Comparison of ENCODE assay signal across 1 cellular context in the genomic region with DNA sequence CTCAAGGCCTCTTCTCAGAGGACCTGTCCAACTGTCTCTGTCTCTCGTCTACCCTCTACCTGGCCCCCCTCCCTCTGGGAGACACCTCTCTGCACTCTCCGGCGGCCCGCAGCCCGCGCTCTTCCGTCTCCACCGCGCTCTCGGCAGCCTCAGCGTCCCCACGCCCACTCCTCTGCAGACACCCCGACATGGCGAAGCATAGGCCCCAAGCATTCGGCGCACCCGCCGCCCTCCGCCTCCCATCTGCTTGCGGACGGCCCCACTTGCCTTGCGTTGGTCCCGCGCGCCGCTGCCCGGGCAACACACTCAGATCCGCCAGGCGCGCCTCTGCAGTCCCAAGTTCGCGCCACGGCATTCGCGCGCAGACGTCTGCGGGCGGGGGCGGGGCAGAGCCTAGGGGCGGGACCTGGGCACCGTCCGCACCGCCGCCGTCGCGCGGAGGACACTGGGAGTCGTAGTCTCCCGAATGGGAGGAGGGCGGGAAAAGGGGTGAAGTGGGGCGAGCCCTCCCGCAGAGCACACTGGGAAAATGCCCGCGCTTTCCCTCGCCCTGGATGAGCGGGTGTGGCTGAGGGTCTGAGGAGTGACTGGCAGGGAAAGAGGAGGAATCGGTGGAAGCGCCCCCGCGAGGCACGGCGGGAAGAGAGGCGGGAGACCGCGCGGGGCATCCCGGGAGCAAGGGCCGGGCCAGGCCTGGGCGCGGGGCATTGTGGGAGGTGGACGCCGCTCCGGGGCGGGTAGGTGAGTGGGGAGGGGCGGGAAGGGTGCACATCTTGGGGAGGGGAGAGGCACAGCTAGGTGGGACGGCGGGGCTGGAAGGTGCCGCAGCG.
TF ChIP-seq lines count a peak whose summit lies in the region.

A gene (minus strand): TSS at position 371 of the 830 bp plus-strand sequence. CDS start 4,778 bp downstream, outside the sequence.
A gene (plus strand): TSS at position 707 of the 830 bp plus-strand sequence. CDS start 1,123 bp downstream, outside the sequence.

TF ChIP-seq in K562, 482 proteins besides CTCF, POLR2A, EP300 and RAD21 (continued from another document and continues in another):
- TF ChIP-seq, protein P1, sequence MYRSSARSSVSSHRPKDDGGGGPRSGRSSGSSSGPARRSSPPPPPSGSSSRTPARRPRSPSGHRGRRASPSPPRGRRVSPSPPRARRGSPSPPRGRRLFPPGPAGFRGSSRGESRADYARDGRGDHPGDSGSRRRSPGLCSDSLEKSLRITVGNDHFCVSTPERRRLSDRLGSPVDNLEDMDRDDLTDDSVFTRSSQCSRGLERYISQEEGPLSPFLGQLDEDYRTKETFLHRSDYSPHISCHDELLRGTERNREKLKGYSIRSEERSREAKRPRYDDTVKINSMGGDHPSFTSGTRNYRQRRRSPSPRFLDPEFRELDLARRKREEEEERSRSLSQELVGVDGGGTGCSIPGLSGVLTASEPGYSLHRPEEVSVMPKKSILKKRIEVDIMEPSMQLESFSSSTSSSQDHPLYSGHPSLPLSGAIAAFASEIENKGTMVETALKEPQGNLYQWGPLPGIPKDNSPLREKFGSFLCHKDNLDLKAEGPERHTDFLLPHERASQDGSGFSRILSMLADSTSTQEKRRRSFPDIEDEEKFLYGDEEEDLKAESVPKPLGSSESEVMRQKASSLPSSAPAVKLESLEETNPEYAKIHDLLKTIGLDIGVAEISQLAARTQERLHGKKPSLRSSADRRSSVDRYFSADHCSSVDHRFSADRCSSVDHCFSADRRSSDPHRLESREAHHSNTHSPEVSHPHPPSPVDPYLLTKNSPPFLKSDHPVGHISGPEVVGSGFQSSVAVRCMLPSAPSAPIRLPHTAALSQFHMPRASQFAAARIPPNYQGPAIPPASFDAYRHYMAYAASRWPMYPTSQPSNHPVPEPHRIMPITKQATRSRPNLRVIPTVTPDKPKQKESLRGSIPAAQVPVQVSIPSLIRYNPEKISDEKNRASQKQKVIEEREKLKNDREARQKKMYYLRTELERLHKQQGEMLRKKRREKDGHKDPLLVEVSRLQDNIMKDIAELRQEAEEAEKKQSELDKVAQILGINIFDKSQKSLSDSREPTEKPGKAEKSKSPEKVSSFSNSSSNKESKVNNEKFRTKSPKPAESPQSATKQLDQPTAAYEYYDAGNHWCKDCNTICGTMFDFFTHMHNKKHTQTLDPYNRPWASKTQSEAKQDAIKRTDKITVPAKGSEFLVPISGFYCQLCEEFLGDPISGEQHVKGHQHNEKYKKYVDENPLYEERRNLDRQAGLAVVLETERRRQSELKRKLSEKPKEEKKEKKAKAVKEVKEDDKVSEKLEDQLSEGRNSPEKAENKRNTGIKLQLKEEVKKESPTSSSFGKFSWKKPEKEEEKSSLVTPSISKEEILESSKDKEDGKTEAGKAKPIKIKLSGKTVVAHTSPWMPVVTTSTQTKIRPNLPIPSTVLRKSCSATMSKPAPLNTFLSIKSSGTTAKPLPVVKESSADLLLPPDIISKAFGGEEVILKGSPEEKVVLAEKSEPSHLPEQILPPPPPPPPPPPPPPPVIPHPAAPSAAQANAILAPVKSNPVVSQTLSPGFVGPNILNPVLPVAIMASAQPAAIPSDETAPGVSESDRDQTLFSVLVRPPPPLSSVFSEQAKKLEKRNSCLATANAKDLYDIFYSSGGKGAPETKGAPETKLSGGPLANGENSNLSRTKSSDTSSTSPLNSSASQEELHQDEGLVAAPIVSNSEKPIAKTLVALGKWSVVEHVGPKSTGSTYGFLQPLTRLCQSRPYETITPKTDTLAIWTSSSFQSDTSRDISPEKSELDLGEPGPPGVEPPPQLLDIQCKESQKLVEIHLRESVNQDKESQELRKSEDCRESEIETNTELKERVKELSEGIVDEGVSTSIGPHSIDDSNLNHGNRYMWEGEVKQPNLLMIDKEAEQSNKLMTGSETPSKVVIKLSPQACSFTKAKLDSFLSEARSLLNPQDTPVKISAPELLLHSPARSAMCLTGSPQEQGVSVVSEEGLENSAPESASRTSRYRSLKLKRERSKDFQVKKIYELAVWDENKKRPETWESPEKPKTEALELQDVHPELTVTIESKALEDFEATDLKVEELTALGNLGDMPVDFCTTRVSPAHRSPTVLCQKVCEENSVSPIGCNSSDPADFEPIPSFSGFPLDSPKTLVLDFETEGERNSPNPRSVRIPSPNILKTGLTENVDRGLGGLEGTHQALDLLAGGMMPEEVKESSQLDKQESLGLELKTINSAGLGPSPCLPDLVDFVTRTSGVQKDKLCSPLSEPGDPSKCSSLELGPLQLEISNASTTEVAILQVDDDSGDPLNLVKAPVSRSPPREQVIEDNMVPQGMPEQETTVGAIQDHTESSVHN (IDR thresholded peaks at IDR 0.05; ENCODE audit: borderline replicate concordance in 1 of 2, low read depth in 1 of 2), result no peak
- TF ChIP-seq, protein P2, sequence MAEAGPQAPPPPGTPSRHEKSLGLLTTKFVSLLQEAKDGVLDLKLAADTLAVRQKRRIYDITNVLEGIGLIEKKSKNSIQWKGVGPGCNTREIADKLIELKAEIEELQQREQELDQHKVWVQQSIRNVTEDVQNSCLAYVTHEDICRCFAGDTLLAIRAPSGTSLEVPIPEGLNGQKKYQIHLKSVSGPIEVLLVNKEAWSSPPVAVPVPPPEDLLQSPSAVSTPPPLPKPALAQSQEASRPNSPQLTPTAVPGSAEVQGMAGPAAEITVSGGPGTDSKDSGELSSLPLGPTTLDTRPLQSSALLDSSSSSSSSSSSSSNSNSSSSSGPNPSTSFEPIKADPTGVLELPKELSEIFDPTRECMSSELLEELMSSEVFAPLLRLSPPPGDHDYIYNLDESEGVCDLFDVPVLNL (CRISPR knock-in tag; IDR thresholded peaks at IDR 0.05; ENCODE audit: low read depth), result peak; percentile 92
- TF ChIP-seq ZNF239 (CRISPR knock-in tag; IDR thresholded peaks at IDR 0.05), result no peak
- TF ChIP-seq CEBPG (CRISPR knock-in tag; IDR thresholded peaks at IDR 0.05), result peak; percentile 42; the same call in 1 of the 2 replicates
- no peak for TF ChIP-seq CEBPG (tag; conservative IDR thresholded peaks at IDR 0.05 in 1 of 2, IDR thresholded peaks at IDR 0.05 in 1 of 2)
- TF ChIP-seq, protein P3, sequence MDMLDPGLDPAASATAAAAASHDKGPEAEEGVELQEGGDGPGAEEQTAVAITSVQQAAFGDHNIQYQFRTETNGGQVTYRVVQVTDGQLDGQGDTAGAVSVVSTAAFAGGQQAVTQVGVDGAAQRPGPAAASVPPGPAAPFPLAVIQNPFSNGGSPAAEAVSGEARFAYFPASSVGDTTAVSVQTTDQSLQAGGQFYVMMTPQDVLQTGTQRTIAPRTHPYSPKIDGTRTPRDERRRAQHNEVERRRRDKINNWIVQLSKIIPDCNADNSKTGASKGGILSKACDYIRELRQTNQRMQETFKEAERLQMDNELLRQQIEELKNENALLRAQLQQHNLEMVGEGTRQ (CRISPR knock-in tag; IDR thresholded peaks at IDR 0.05), result no peak
- TF ChIP-seq NRF1 (conservative IDR thresholded peaks at IDR 0.05 in 1 of 2, IDR thresholded peaks at IDR 0.05 in 1 of 2), result peak; percentile 90 to 91
- TF ChIP-seq, protein P4, sequence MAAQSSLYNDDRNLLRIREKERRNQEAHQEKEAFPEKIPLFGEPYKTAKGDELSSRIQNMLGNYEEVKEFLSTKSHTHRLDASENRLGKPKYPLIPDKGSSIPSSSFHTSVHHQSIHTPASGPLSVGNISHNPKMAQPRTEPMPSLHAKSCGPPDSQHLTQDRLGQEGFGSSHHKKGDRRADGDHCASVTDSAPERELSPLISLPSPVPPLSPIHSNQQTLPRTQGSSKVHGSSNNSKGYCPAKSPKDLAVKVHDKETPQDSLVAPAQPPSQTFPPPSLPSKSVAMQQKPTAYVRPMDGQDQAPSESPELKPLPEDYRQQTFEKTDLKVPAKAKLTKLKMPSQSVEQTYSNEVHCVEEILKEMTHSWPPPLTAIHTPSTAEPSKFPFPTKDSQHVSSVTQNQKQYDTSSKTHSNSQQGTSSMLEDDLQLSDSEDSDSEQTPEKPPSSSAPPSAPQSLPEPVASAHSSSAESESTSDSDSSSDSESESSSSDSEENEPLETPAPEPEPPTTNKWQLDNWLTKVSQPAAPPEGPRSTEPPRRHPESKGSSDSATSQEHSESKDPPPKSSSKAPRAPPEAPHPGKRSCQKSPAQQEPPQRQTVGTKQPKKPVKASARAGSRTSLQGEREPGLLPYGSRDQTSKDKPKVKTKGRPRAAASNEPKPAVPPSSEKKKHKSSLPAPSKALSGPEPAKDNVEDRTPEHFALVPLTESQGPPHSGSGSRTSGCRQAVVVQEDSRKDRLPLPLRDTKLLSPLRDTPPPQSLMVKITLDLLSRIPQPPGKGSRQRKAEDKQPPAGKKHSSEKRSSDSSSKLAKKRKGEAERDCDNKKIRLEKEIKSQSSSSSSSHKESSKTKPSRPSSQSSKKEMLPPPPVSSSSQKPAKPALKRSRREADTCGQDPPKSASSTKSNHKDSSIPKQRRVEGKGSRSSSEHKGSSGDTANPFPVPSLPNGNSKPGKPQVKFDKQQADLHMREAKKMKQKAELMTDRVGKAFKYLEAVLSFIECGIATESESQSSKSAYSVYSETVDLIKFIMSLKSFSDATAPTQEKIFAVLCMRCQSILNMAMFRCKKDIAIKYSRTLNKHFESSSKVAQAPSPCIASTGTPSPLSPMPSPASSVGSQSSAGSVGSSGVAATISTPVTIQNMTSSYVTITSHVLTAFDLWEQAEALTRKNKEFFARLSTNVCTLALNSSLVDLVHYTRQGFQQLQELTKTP (IDR thresholded peaks at IDR 0.05; ENCODE audit: low read depth in 1 of 2, partially characterized antibody in 2 of 2), result peak in 1 of 2 experiments; percentile 99
- peak; percentile 97 for TF ChIP-seq ZNF766 (CRISPR knock-in tag; conservative IDR thresholded peaks at IDR 0.05)
- TF ChIP-seq, protein P5, sequence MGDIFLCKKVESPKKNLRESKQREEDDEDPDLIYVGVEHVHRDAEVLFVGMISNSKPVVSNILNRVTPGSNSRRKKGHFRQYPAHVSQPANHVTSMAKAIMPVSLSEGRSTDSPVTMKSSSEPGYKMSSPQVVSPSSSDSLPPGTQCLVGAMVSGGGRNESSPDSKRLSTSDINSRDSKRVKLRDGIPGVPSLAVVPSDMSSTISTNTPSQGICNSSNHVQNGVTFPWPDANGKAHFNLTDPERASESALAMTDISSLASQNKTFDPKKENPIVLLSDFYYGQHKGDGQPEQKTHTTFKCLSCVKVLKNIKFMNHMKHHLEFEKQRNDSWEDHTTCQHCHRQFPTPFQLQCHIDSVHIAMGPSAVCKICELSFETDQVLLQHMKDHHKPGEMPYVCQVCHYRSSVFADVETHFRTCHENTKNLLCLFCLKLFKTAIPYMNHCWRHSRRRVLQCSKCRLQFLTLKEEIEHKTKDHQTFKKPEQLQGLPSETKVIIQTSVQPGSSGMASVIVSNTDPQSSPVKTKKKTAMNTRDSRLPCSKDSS (IDR thresholded peaks at IDR 0.05; ENCODE audit: low read depth, partially characterized antibody), result no peak
- no peak for TF ChIP-seq ATF1 (CRISPR knock-in tag; IDR thresholded peaks at IDR 0.05)
- peak; percentile 90 for TF ChIP-seq ATF1 (tag; IDR thresholded peaks at IDR 0.05)
- TF ChIP-seq, protein P6, sequence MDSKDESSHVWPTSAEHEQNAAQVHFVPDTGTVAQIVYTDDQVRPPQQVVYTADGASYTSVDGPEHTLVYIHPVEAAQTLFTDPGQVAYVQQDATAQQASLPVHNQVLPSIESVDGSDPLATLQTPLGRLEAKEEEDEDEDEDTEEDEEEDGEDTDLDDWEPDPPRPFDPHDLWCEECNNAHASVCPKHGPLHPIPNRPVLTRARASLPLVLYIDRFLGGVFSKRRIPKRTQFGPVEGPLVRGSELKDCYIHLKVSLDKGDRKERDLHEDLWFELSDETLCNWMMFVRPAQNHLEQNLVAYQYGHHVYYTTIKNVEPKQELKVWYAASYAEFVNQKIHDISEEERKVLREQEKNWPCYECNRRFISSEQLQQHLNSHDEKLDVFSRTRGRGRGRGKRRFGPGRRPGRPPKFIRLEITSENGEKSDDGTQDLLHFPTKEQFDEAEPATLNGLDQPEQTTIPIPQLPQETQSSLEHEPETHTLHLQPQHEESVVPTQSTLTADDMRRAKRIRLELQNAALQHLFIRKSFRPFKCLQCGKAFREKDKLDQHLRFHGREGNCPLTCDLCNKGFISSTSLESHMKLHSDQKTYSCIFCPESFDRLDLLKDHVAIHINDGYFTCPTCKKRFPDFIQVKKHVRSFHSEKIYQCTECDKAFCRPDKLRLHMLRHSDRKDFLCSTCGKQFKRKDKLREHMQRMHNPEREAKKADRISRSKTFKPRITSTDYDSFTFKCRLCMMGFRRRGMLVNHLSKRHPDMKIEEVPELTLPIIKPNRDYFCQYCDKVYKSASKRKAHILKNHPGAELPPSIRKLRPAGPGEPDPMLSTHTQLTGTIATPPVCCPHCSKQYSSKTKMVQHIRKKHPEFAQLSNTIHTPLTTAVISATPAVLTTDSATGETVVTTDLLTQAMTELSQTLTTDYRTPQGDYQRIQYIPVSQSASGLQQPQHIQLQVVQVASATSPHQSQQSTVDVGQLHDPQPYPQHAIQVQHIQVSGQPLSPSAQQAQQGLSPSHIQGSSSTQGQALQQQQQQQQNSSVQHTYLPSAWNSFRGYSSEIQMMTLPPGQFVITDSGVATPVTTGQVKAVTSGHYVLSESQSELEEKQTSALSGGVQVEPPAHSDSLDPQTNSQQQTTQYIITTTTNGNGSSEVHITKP (IDR thresholded peaks at IDR 0.05; ENCODE audit: partially characterized antibody), result peak; percentile 84
- TF ChIP-seq, protein P7, sequence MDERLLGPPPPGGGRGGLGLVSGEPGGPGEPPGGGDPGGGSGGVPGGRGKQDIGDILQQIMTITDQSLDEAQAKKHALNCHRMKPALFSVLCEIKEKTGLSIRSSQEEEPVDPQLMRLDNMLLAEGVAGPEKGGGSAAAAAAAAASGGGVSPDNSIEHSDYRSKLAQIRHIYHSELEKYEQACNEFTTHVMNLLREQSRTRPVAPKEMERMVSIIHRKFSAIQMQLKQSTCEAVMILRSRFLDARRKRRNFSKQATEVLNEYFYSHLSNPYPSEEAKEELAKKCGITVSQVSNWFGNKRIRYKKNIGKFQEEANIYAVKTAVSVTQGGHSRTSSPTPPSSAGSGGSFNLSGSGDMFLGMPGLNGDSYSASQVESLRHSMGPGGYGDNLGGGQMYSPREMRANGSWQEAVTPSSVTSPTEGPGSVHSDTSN (CRISPR knock-in tag; IDR thresholded peaks at IDR 0.05; ENCODE audit: low read depth), result peak; percentile 35; the same call in 1 of the 2 replicates
- TF ChIP-seq, protein P7 (tag; conservative IDR thresholded peaks at IDR 0.05; ENCODE audit: low read depth), result no peak
- TF ChIP-seq, protein P8, sequence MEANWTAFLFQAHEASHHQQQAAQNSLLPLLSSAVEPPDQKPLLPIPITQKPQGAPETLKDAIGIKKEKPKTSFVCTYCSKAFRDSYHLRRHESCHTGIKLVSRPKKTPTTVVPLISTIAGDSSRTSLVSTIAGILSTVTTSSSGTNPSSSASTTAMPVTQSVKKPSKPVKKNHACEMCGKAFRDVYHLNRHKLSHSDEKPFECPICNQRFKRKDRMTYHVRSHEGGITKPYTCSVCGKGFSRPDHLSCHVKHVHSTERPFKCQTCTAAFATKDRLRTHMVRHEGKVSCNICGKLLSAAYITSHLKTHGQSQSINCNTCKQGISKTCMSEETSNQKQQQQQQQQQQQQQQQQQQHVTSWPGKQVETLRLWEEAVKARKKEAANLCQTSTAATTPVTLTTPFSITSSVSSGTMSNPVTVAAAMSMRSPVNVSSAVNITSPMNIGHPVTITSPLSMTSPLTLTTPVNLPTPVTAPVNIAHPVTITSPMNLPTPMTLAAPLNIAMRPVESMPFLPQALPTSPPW (CRISPR knock-in tag; IDR thresholded peaks at IDR 0.05), result peak; percentile 65; the same call in 1 of the 2 replicates
